10 cellular contexts compared by ENCODE assay signal in the genomic region with DNA sequence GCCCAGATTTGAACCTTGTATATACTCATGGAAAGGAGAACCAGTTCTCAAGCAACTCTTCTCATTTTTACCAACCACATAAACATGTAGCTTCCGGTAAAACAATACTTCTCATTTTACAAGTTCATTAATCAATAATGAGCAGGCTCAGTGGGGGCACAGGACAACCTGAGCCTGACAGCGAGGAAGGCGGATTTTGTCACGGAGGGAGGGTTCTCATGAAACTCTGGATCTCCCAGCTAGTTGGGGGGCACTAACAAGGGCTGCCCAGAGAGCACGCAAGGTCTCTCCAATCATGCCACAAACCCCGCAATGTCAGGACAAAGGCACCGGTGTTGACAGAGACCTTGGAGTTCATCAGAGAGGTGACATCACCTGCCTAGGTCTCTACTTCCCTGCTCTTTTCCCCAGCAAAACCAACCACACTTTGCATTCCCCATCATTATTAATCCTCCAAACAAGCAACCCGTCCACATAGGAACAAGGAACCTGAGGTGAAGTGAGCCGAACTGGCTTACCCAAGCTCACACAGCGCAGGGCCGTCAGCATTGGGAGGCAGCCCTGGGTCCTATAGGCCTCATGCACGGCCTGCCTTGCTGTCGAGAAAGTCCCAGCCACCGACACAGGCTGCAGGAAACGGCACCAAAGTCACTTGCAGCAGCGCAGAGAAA.
A peak's percentile ranks its signal among the peaks of the same experiment; 100 is the strongest.
DNase-seq lines count a peak whose midpoint lies in the region; ATAC-seq and TF ChIP-seq lines count a peak whose summit lies in the region.
"Had no signal": no experiment of that assay in that cellular context is flagged by ENCODE, and none has a peak within 500 bp of the region (broad histone marks: within the 10 kb centered on the region; RNA-seq: fewer than 3 reads in every experiment).

No MANE protein-coding gene starts in this region.

- H3K4me3 Mint-ChIP-seq in Calu3 (ENCODE audit: low read depth, unreplicated experiment), result peak overlapping the region; percentile 44
- no peak overlapping the region for H3K4me3 Mint-ChIP-seq in activated naive CD4-positive, alpha-beta T cell treated with anti-CD3 and anti-CD28 coated beads, Interleukin-2, amount 10 ng/mL, durations not matched to agents 7 days and 5 days
- peak overlapping the region in 8 of 10 donors; percentile 26 to 80 (median 49) for H3K4me3 Mint-ChIP-seq in naive thymus-derived CD8-positive, alpha-beta T cell

- peak overlapping the region; percentile 85 for H3K27ac Mint-ChIP-seq in Calu3 (ENCODE audit: unreplicated experiment)
- peak overlapping the region; percentile 87 for H3K27ac Mint-ChIP-seq in activated naive CD4-positive, alpha-beta T cell treated with anti-CD3 and anti-CD28 coated beads, Interleukin-2, amount 10 ng/mL, durations not matched to agents 7 days and 5 days
- H3K27ac Mint-ChIP-seq in naive thymus-derived CD8-positive, alpha-beta T cell, result peak overlapping the region; percentile 63 to 91 (median 78)

- peak overlapping the region; percentile 44 for H2AK9ac ChIP-seq in IMR-90 (replicated peaks; ENCODE audit: low read depth, low read length, poor library complexity)

- H3K4me3 ChIP-seq in IMR-90 (ENCODE audit: insufficient read depth, low read depth, low read length), result no peak overlapping the region

- BruUV-seq in Calu3 (replicated peaks; lab: Mats Ljungman, UMichigan) (no TSS peak), IMR-90 (replicated peaks; lab: Mats Ljungman, UMichigan) (no TSS peak)

- no peaks in the 10 kb centered on the region for H3K27me3 Mint-ChIP-seq in Calu3 (ENCODE audit: unreplicated experiment)
- H3K27me3 Mint-ChIP-seq in activated naive CD4-positive, alpha-beta T cell treated with anti-CD3 and anti-CD28 coated beads, Interleukin-2, amount 10 ng/mL, durations not matched to agents 7 days and 5 days, result no peaks in the 10 kb centered on the region
- H3K27me3 Mint-ChIP-seq in naive thymus-derived CD8-positive, alpha-beta T cell, result no peaks in the 10 kb centered on the region

- H3K36me3 ChIP-seq in IMR-90 (ENCODE audit: control insufficient read depth, insufficient read depth, low read length), result peaks cover 10% of the 10 kb centered on the region

- H2BK120ac ChIP-seq in IMR-90 (ENCODE audit: low read depth, low read length), result no peak overlapping the region

- peaks cover 28% of the 10 kb centered on the region for H3K9me1 ChIP-seq in IMR-90 (ENCODE audit: insufficient read depth, low read length)

- H3K14ac ChIP-seq in IMR-90 (replicated peaks; ENCODE audit: low read depth, low read length), result peak overlapping the region; percentile 32; the same call in 1 of the 2 replicates

- peak overlapping the region; percentile 29 for H3K4ac ChIP-seq in IMR-90 (ENCODE audit: low read depth, low read length)

- no peak overlapping the region for H2AFZ ChIP-seq in IMR-90 (replicated peaks; ENCODE audit: low read length, poor library complexity)

- peak overlapping the region in 1 of 2 experiments; percentile 40; a peak in 1 of 4 replicates for H4K8ac ChIP-seq in IMR-90 (ENCODE audit: low read depth in 2 of 2, low read length in 2 of 2)

- CTCF ChIA-PET in Calu3 (lab: Charles Lee) (interaction anchor here (0.7 to 1.3 kb wide), 6 partner anchors 11 to 55 kb away, joined by 3 to 10 read pairs (median 6); no protein-coding TSS in a partner anchor), IMR-90 (lab: Yijun Ruan, JAX) (no interaction called here)
- CTCF ChIA-PET in activated naive CD4-positive, alpha-beta T cell treated with anti-CD3 and anti-CD28 coated beads, Interleukin-2, amount 10 ng/mL, durations not matched to agents 7 days and 5 days (lab: Charles Lee), result interaction anchor here (0.6 to 1.8 kb wide), 2 partner anchors 29 to 50 kb away, joined by 3 to 5 read pairs; no protein-coding TSS in a partner anchor

- peak overlapping the region; percentile 32; the same call in 1 of the 2 replicates for H4K5ac ChIP-seq in IMR-90 (ENCODE audit: low read depth, low read length)

- TF ChIP-seq CTCF in Calu3 (IDR thresholded peaks at IDR 0.05; ENCODE audit: unreplicated experiment) (no peak), IMR-90 (conservative IDR thresholded peaks at IDR 0.05; ENCODE audit: low read depth, low read length) (no peak), GM10266 (IDR thresholded peaks at IDR 0.05; ENCODE audit: control insufficient read depth, insufficient read depth, low read depth, missing control alignments) (no peak)

- H3K23ac ChIP-seq in IMR-90 (ENCODE audit: low read depth, low read length), result 0 out of 2 replicates have a peak overlapping the region, but pooled peaks have one; percentile 32

- WGBS in IMR-90 (ENCODE audit: extremely low coverage in 2 of 2, insufficient read length in 1 of 2), 2 experiments, result 93% methylated on average over 14 of the region's 16 CpGs; no CpG with 5 or more reads in 1 of the 2 experiments

- POLR2A ChIA-PET in IMR-90 (lab: Charles Lee; ENCODE audit: unreplicated experiment), result no interaction called here
- POLR2A ChIA-PET in naive thymus-derived CD8-positive, alpha-beta T cell (lab: Charles Lee), result interaction anchor here (0.6 to 0.9 kb wide), 5 partner anchors 12 to 131 kb away, joined by 3 to 5 read pairs (median 4); no protein-coding TSS in a partner anchor

- H3K9me3 Mint-ChIP-seq in Calu3 (ENCODE audit: low read depth, unreplicated experiment), result no peaks in the 10 kb centered on the region
- no peaks in the 10 kb centered on the region for H3K9me3 Mint-ChIP-seq in activated naive CD4-positive, alpha-beta T cell treated with anti-CD3 and anti-CD28 coated beads, Interleukin-2, amount 10 ng/mL, durations not matched to agents 7 days and 5 days
- no peaks in the 10 kb centered on the region for H3K9me3 Mint-ChIP-seq in naive thymus-derived CD8-positive, alpha-beta T cell

- no peaks in the 10 kb centered on the region for H3K9me3 ChIP-seq in IMR-90 (ENCODE audit: control insufficient read depth, insufficient read depth, low read length)

- H2BK15ac ChIP-seq in IMR-90 (ENCODE audit: low read depth, low read length), result no peak overlapping the region; the same call in 2 of the 3 replicates

- H4K91ac ChIP-seq in IMR-90 (ENCODE audit: insufficient read depth, low read depth, low read length), result 0 out of 2 replicates have a peak overlapping the region, but pooled peaks have one; percentile 21

- dilution Hi-C loops in IMR-90 (cut with HindIII; ENCODE audit: low sequenced_read_pairs, unreplicated experiment), result no loop called here

- no peak for TF ChIP-seq RAD21 in IMR-90 (IDR thresholded peaks at IDR 0.05; ENCODE audit: low read length)

- no peak for TF ChIP-seq POLR2A in IMR-90 (IDR thresholded peaks at IDR 0.05; ENCODE audit: low read depth, low read length)

- H3K18ac ChIP-seq in IMR-90 (ENCODE audit: low read depth, low read length), result no peak overlapping the region

- peaks cover 28% of the 10 kb centered on the region; the same call in 1 of the 2 replicates for H4K20me1 ChIP-seq in IMR-90 (ENCODE audit: insufficient read depth, low read length)

- H2BK5ac ChIP-seq in IMR-90 (ENCODE audit: low read depth, low read length, poor library complexity, severe bottlenecking), result peak overlapping the region; percentile 34

- H3K9ac ChIP-seq in IMR-90 (ENCODE audit: low read depth, low read length), result no peak overlapping the region

- peaks cover 60% of the 10 kb centered on the region for H3K36me3 Mint-ChIP-seq in Calu3 (ENCODE audit: insufficient read depth, unreplicated experiment)
- H3K36me3 Mint-ChIP-seq in activated naive CD4-positive, alpha-beta T cell treated with anti-CD3 and anti-CD28 coated beads, Interleukin-2, amount 10 ng/mL, durations not matched to agents 7 days and 5 days, result peaks cover 52% of the 10 kb centered on the region
- peaks cover 0 to 39% (median 0%) of the 10 kb centered on the region in 3 donors for H3K36me3 Mint-ChIP-seq in naive thymus-derived CD8-positive, alpha-beta T cell

- ATAC-seq in IMR-90 (ENCODE audit: low read depth) (no peak), left lobe of liver (no peak)
- ATAC-seq in naive thymus-derived CD8-positive, alpha-beta T cell, result peak in 1 of 2 donors; percentile 48

- in situ Hi-C loops in IMR-90 (cut with MboI; ENCODE audit: low sequenced_read_pairs), result no loop called here

- H3K27me3 ChIP-seq in IMR-90 (ENCODE audit: control insufficient read depth, insufficient read depth, low read length), result no peaks in the 10 kb centered on the region

- peak overlapping the region; percentile 78 for H2AK5ac ChIP-seq in IMR-90 (ENCODE audit: low read depth, low read length)

- intact Hi-C loops in Calu3 (cut with micrococcal nuclease; ENCODE audit: unreplicated experiment), result loop anchor here (2.0 kb wide), 1 partner anchor 13 kb away; no protein-coding TSS in a partner anchor
- intact Hi-C loops in IMR-90 (cut with micrococcal nuclease), result no loop called here

- H2BK20ac ChIP-seq in IMR-90 (ENCODE audit: low read depth, low read length), result no peak overlapping the region; the same call in 1 of the 2 replicates

- peaks cover 29% of the 10 kb centered on the region for H3K4me1 ChIP-seq in IMR-90 (ENCODE audit: control insufficient read depth, insufficient read depth, low read length)

- H3K4me1 Mint-ChIP-seq in Calu3 (ENCODE audit: low read depth, unreplicated experiment), result peaks cover 78% of the 10 kb centered on the region
- H3K4me1 Mint-ChIP-seq in activated naive CD4-positive, alpha-beta T cell treated with anti-CD3 and anti-CD28 coated beads, Interleukin-2, amount 10 ng/mL, durations not matched to agents 7 days and 5 days, result peaks cover 86% of the 10 kb centered on the region
- H3K4me1 Mint-ChIP-seq in naive thymus-derived CD8-positive, alpha-beta T cell, result peaks cover 35 to 82% (median 75%) of the 10 kb centered on the region in 4 donors

- H3K4me2 ChIP-seq in IMR-90 (ENCODE audit: low read depth, low read length), result no peak overlapping the region

- peak overlapping the region; percentile 45; the same call in 1 of the 2 replicates for H3K27ac ChIP-seq in IMR-90 (ENCODE audit: insufficient read depth, low read length)

- H3K56ac ChIP-seq in IMR-90 (ENCODE audit: extremely low read depth, insufficient read depth, low read length), result no peak overlapping the region

- H3K79me1 ChIP-seq in IMR-90 (ENCODE audit: low read depth in 1 of 2, low read length in 2 of 2), result peaks cover 3 to 61% of the 10 kb centered on the region in 2 experiments; a peak in 3 of 4 replicates

- DNase-seq in Calu3 (peak; percentile 46), IMR-90 (no peak), left lobe of liver (ENCODE audit: low spot score) (no peak), NCI-H748 (lab: John Stamatoyannopoulos, UW; ENCODE audit: unreplicated experiment) (no peak), HPDE6-E6E7 (ENCODE audit: extremely low spot score) (no peak), GM10266 (ENCODE audit: extremely low spot score) (no peak)
- peak; percentile 48 for DNase-seq in activated naive CD4-positive, alpha-beta T cell treated with anti-CD3 and anti-CD28 coated beads, Interleukin-2, amount 10 ng/mL, durations not matched to agents 7 days and 5 days
- DNase-seq in naive thymus-derived CD8-positive, alpha-beta T cell, result no peak
- DNase-seq: GOT3; stimulated activated CD4-positive, alpha-beta T cell treated with anti-CD3 and anti-CD28 coated beads, Interleukin-4, amount 100 ng/mL, for 24 hours had no signal

TF ChIP-seq in IMR-90, 13 proteins besides CTCF, POLR2A, EP300 and RAD21 (continues in another document):
- no peak for TF ChIP-seq RCOR1 (IDR thresholded peaks at IDR 0.05; ENCODE audit: insufficient replicate concordance, low read length)
- no peak for TF ChIP-seq CEBPB (IDR thresholded peaks at IDR 0.05; ENCODE audit: low read depth, low read length)
- TF ChIP-seq BHLHE40 (IDR thresholded peaks at IDR 0.05; ENCODE audit: low read depth, low read length), result no peak
- TF ChIP-seq MAFK (IDR thresholded peaks at IDR 0.05; ENCODE audit: low read depth, low read length), result no peak

Comparison
In these comparisons a context has a peak if more than half of its experiments do, and no peak if none do; other contexts are left out.
1. DNase-seq: peak in Calu3 (single experiment) and activated naive CD4-positive, alpha-beta T cell treated with anti-CD3 and anti-CD28 coated beads, Interleukin-2, amount 10 ng/mL, durations not matched to agents 7 days and 5 days (single experiment); none in IMR-90 (single experiment), naive thymus-derived CD8-positive, alpha-beta T cell (0 of 10), left lobe of liver (single experiment), NCI-H748 (single experiment), HPDE6-E6E7 (single experiment) and GM10266 (single experiment).
2. Peak in every context shown above with its lines, with median percentiles within 50 percentile points of each other: H3K27ac Mint-ChIP-seq.